In genomic region chr10:2978111-2978510, GRCh38 we compare ENCODE assay signal across 8 cellular contexts.
DNase-seq lines count a peak whose midpoint lies in the region; ATAC-seq and TF ChIP-seq lines count a peak whose summit lies in the region.

No MANE protein-coding gene starts in this region.

- intact Hi-C loops in sciatic nerve (cut with DNase I): no loop called here

- H3K4me3 ChIP-seq in fibroblast of the aortic adventitia (ENCODE audit: low read depth, low read length): no peak overlapping the region

- DNase-seq in AG09319 (ENCODE audit: extremely low read depth, low read depth) (peak; percentile 5), RKO (ENCODE audit: low spot score) (peak; percentile 75), fibroblast of the aortic adventitia (ENCODE audit: low read depth) (peak; percentile 71), sciatic nerve (ENCODE audit: low spot score) (no peak), NCI-H446 treated with DMSO at 0.1 percent for 48 hours (lab: John Stamatoyannopoulos, UW) (no peak), ureter (ENCODE audit: low spot score) (no peak)

- TF ChIP-seq EP300 in Ishikawa (IDR thresholded peaks at IDR 0.05; ENCODE audit: borderline replicate concordance): no peak

- peak; percentile 60 for TF ChIP-seq CTCF in AG09319 (IDR thresholded peaks at IDR 0.05; ENCODE audit: low read depth, low read length)
- TF ChIP-seq CTCF in fibroblast of the aortic adventitia (IDR thresholded peaks at IDR 0.05; ENCODE audit: insufficient read depth, low read length): peak; percentile 65

- peak; percentile 66 for TF ChIP-seq RAD21 in Ishikawa (IDR thresholded peaks at IDR 0.05; ENCODE audit: low read depth)

- ATAC-seq in GM18861 (IDR thresholded peaks at IDR 0.05; ENCODE audit: unreplicated experiment) (peak; percentile 59), sciatic nerve (peak; percentile 83)

TF ChIP-seq in Ishikawa, 13 proteins besides CTCF, POLR2A, EP300 and RAD21:
- no peak for TF ChIP-seq EGR1 (IDR thresholded peaks at IDR 0.05)

Comparison
In these comparisons a context has a peak if more than half of its experiments do, and no peak if none do; other contexts are left out.
1. DNase-seq: peak in AG09319 (single experiment), RKO (single experiment) and fibroblast of the aortic adventitia (single experiment); none in sciatic nerve (single experiment), NCI-H446 treated with DMSO at 0.1 percent for 48 hours (single experiment) and ureter (single experiment).